27 cellular contexts compared by ENCODE assay signal in genomic region chr10:79258894-79259293, GRCh38.
DNase-seq lines count a peak whose midpoint lies in the region; ATAC-seq and TF ChIP-seq lines count a peak whose summit lies in the region.
"Had no signal": no experiment of that assay in that cellular context is flagged by ENCODE, and none has a peak within 500 bp of the region (broad histone marks: within the 10 kb centered on the region; RNA-seq: fewer than 3 reads in every experiment).

No MANE protein-coding gene starts in this region.

- peak overlapping the region; percentile 48 for H3K27ac ChIP-seq in muscle layer of colon (ENCODE audit: low read depth, low read length)
- H3K27ac ChIP-seq in uterus, result peak overlapping the region; percentile 10 to 25
- H3K27ac ChIP-seq: brain microvascular endothelial cell, colonic mucosa, hepatocyte, neural progenitor cell, suprapubic skin had no signal

- H3K4me1 Mint-ChIP-seq in stimulated activated naive CD8-positive, alpha-beta T cell treated with anti-CD3 and anti-CD28 coated beads, Interleukin-15, Interleukin-2, amounts not matched to agents 100 ng/mL and 50 ng/mL, for 24 hours (ENCODE audit: low read depth), result peaks cover 14% of the 10 kb centered on the region
- peaks cover 26% of the 10 kb centered on the region for H3K4me1 Mint-ChIP-seq in T-helper 17 cell

- TF ChIP-seq POLR2A in uterus (IDR thresholded peaks at IDR 0.05), result no peak

- intact Hi-C loops in uterus (cut with DNase I; ENCODE audit: low total_unique reads), result no loop called here

- H3K9ac ChIP-seq in muscle layer of colon (ENCODE audit: low read length), result peak overlapping the region; percentile 30
- H3K9ac ChIP-seq: neural progenitor cell had no signal

- H3K9me3 ChIP-seq in T-helper 17 cell (ENCODE audit: control insufficient read depth, low read length, poor library complexity, severe bottlenecking) (peaks cover 2% of the 10 kb centered on the region), muscle layer of colon (ENCODE audit: low read length) (no peaks in the 10 kb centered on the region), uterus (no peaks in the 10 kb centered on the region)
- H3K9me3 ChIP-seq: colonic mucosa, esophagus squamous epithelium, HAP-1, suprapubic skin had no signal

- no peaks in the 10 kb centered on the region for H3K36me3 ChIP-seq in muscle layer of colon (ENCODE audit: insufficient read depth, low read length)
- H3K36me3 ChIP-seq in uterus, result no peaks in the 10 kb centered on the region
- H3K36me3 ChIP-seq: colonic mucosa, HAP-1, neural progenitor cell had no signal

- peaks cover 67% of the 10 kb centered on the region for H3K4me1 ChIP-seq in muscle layer of colon (ENCODE audit: insufficient read depth, low read length)
- H3K4me1 ChIP-seq in uterus, result peaks cover 0 to 21% of the 10 kb centered on the region in 2 donors
- H3K4me1 ChIP-seq: colonic mucosa, HAP-1 had no signal

- no peak for DNase-seq in stimulated activated naive CD8-positive, alpha-beta T cell treated with anti-CD3 and anti-CD28 coated beads, Interleukin-15, Interleukin-2, amounts not matched to agents 100 U/mL and 50 U/mL, for 24 hours
- no peak for DNase-seq in T-helper 17 cell
- no peak for DNase-seq in uterus
- DNase-seq in AG08396 (ENCODE audit: low spot score), result no peak
- DNase-seq: activated CD4-positive, alpha-beta T cell treated with anti-CD3 and anti-CD28 coated beads for 1 hour; activated CD8-positive, alpha-beta T cell treated with anti-CD3 and anti-CD28 coated beads, Interleukin-2, amount 10 ng/mL, durations not matched to agents 7 days and 5 days; activated gamma-delta T cell treated with Interleukin-2 at 50 U/mL for 16 hours; activated T-cell treated with anti-CD3 and anti-CD28 coated beads for 4 hours; brain microvascular endothelial cell; colonic mucosa; COR-L47; DND-41; esophagus squamous epithelium; NCI-H2029 treated with DMSO at 0.1 percent for 48 hours; NCI-H345; SHP77 treated with DMSO at 0.1 percent for 48 hours; T-helper 1 cell had no signal

- H3K27ac Mint-ChIP-seq in stimulated activated naive CD8-positive, alpha-beta T cell treated with anti-CD3 and anti-CD28 coated beads, Interleukin-15, Interleukin-2, amounts not matched to agents 100 ng/mL and 50 ng/mL, for 24 hours, result peak overlapping the region; percentile 51
- H3K27ac Mint-ChIP-seq in T-helper 17 cell, result peak overlapping the region; percentile 39
- H3K27ac Mint-ChIP-seq: activated CD8-positive, alpha-beta T cell treated with anti-CD3 and anti-CD28 coated beads, Interleukin-2, amount 10 ng/mL, durations not matched to agents 7 days and 5 days; neural progenitor cell had no signal

- H3K27me3 ChIP-seq in muscle layer of colon (ENCODE audit: control insufficient read depth in 1 of 2, insufficient read depth in 2 of 2, low read length in 2 of 2) (no peaks in the 10 kb centered on the region), uterus (no peaks in the 10 kb centered on the region)
- H3K27me3 ChIP-seq: brain microvascular endothelial cell, colonic mucosa, esophagus squamous epithelium, hepatocyte, neural progenitor cell, suprapubic skin had no signal

- no peak overlapping the region for H3K4me3 Mint-ChIP-seq in stimulated activated naive CD8-positive, alpha-beta T cell treated with anti-CD3 and anti-CD28 coated beads, Interleukin-15, Interleukin-2, amounts not matched to agents 100 ng/mL and 50 ng/mL, for 24 hours
- H3K4me3 Mint-ChIP-seq in T-helper 17 cell, result no peak overlapping the region
- H3K4me3 Mint-ChIP-seq: activated CD8-positive, alpha-beta T cell treated with anti-CD3 and anti-CD28 coated beads, Interleukin-2, amount 10 ng/mL, durations not matched to agents 7 days and 5 days; neural progenitor cell had no signal

- H3K9me3 Mint-ChIP-seq in stimulated activated naive CD8-positive, alpha-beta T cell treated with anti-CD3 and anti-CD28 coated beads, Interleukin-15, Interleukin-2, amounts not matched to agents 100 ng/mL and 50 ng/mL, for 24 hours, result no peaks in the 10 kb centered on the region
- H3K9me3 Mint-ChIP-seq: neural progenitor cell had no signal

- H3K4me3 ChIP-seq in muscle layer of colon (ENCODE audit: low read depth in 1 of 2, low read length in 2 of 2), result no peak overlapping the region
- H3K4me3 ChIP-seq in uterus, result no peak overlapping the region
- H3K4me3 ChIP-seq: colonic mucosa, esophagus squamous epithelium, GM12878, HAP-1, hepatocyte, neural progenitor cell, suprapubic skin had no signal

- H3K27me3 Mint-ChIP-seq in stimulated activated naive CD8-positive, alpha-beta T cell treated with anti-CD3 and anti-CD28 coated beads, Interleukin-15, Interleukin-2, amounts not matched to agents 100 ng/mL and 50 ng/mL, for 24 hours, result no peaks in the 10 kb centered on the region
- no peaks in the 10 kb centered on the region for H3K27me3 Mint-ChIP-seq in T-helper 17 cell

- ATAC-seq in stimulated activated naive CD8-positive, alpha-beta T cell treated with anti-CD3 and anti-CD28 coated beads, Interleukin-15, Interleukin-2, amounts not matched to agents 100 U/mL and 50 U/mL, for 24 hours, result no peak
- ATAC-seq in T-helper 17 cell (no peak), GM19455 (IDR thresholded peaks at IDR 0.05; ENCODE audit: unreplicated experiment) (no peak), GM18867 (IDR thresholded peaks at IDR 0.05; ENCODE audit: unreplicated experiment) (no peak)
- ATAC-seq: activated CD8-positive, alpha-beta T cell treated with anti-CD3 and anti-CD28 coated beads, Interleukin-2, amount 10 ng/mL, durations not matched to agents 7 days and 5 days; GM12878; left lobe of liver had no signal

- no peak for TF ChIP-seq CTCF in uterus (IDR thresholded peaks at IDR 0.05)

- no peaks in the 10 kb centered on the region for H3K36me3 Mint-ChIP-seq in stimulated activated naive CD8-positive, alpha-beta T cell treated with anti-CD3 and anti-CD28 coated beads, Interleukin-15, Interleukin-2, amounts not matched to agents 100 ng/mL and 50 ng/mL, for 24 hours (ENCODE audit: low read depth)
- no peaks in the 10 kb centered on the region for H3K36me3 Mint-ChIP-seq in T-helper 17 cell (ENCODE audit: low read depth)
